ENCODE assay signal across 9 cellular contexts in the genomic region with DNA sequence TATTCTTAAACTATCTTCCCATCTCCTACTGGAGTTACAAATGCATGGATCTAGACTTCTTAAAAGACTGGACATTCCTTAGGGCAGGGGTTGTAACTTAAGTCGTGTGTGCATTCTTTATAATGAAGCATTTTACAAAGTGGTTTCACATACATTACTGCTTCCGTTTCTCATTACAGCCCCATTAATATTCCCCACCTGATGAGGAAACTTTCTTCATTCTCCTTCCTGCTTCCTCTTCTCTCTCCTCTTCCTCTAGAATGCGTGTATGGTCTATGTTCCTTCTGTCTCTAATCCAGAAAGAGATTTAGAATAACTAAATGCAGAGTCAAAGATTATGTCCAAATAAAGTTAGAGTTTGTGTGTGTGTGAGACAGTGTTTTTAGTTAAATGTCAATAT. TPM values are rescaled to one million over a fixed set of nuclear protein-coding genes. Genes with fewer than 3 reads are reported as not detected.
A peak's percentile ranks its signal among the peaks of the same experiment; 100 is the strongest.
DNase-seq lines count a peak whose midpoint lies in the region; ATAC-seq, FAIRE-seq and TF ChIP-seq lines count a peak whose summit lies in the region.
"Had no signal": no experiment of that assay in that cellular context is flagged by ENCODE, and none has a peak within 500 bp of the region (broad histone marks: within the 10 kb centered on the region; RNA-seq: fewer than 3 reads in every experiment).

No MANE protein-coding gene starts in this region.

- no peaks in the 10 kb centered on the region for H3K27me3 Mint-ChIP-seq in stimulated activated naive CD8-positive, alpha-beta T cell treated with anti-CD3 and anti-CD28 coated beads, Interleukin-15, amount 100 ng/mL, for 72 hours

- DNase-seq in SIG-M5 treated with dmso at 0.1 percent for 504 hours (lab: John Stamatoyannopoulos, UW; ENCODE audit: unreplicated experiment) (peak; percentile 41), SIG-M5 (lab: John Stamatoyannopoulos, UW) (no peak), SJCRH30 (no peak), NCI-H2227 treated with DMSO at 0.1 percent for 48 hours (lab: John Stamatoyannopoulos, UW) (no peak), GM19239 (ENCODE audit: insufficient read length, low spot score) (no peak), GM13976 (ENCODE audit: low spot score) (no peak)
- DNase-seq in stimulated activated naive CD8-positive, alpha-beta T cell treated with anti-CD3 and anti-CD28 coated beads, Interleukin-15, amount 100 ng/mL, for 72 hours = no peak

- TF ChIP-seq EP300 in gastroesophageal sphincter (IDR thresholded peaks at IDR 0.05) = no peak

- peak overlapping the region; percentile 85 to 89 for H3K4me3 Mint-ChIP-seq in stimulated activated naive CD8-positive, alpha-beta T cell treated with anti-CD3 and anti-CD28 coated beads, Interleukin-15, amount 100 ng/mL, for 72 hours

- H3K4me1 Mint-ChIP-seq in stimulated activated naive CD8-positive, alpha-beta T cell treated with anti-CD3 and anti-CD28 coated beads, Interleukin-15, amount 100 ng/mL, for 72 hours = peaks cover 63% of the 10 kb centered on the region

- ATAC-seq in gastroesophageal sphincter = no peak
- no peak for ATAC-seq in stimulated activated naive CD8-positive, alpha-beta T cell treated with anti-CD3 and anti-CD28 coated beads, Interleukin-15, amount 100 ng/mL, for 72 hours

- peaks cover 23% of the 10 kb centered on the region for H3K4me1 ChIP-seq in SJCRH30
- peaks cover 5 to 76% (median 33%) of the 10 kb centered on the region in 3 donors for H3K4me1 ChIP-seq in gastroesophageal sphincter

- FAIRE-seq in GM19239 (lab: Jason Lieb, UNC) = no peak
- FAIRE-seq: A204.1 had no signal

- WGBS in gastroesophageal sphincter (ENCODE audit: low coverage in 1 of 2), 2 donors = 55 to 58% methylated on average over 3 of the region's 3 CpGs

- H3K27ac Mint-ChIP-seq in stimulated activated naive CD8-positive, alpha-beta T cell treated with anti-CD3 and anti-CD28 coated beads, Interleukin-15, amount 100 ng/mL, for 72 hours = no peak overlapping the region

- TF ChIP-seq POLR2A in gastroesophageal sphincter (IDR thresholded peaks at IDR 0.05) = no peak

- in situ Hi-C loops in GM13976 (cut with MboI; ENCODE audit: low sequenced_read_pairs, unreplicated experiment) = no loop called here

- peak overlapping the region; percentile 98; the same call in 1 of the 2 replicates for H3K27ac ChIP-seq in SJCRH30
- peak overlapping the region; percentile 93 to 100 (median 98) for H3K27ac ChIP-seq in gastroesophageal sphincter

- H3K36me3 ChIP-seq in SJCRH30 = no peaks in the 10 kb centered on the region
- H3K36me3 ChIP-seq in gastroesophageal sphincter = no peaks in the 10 kb centered on the region

- no peaks in the 10 kb centered on the region for H3K9me3 Mint-ChIP-seq in stimulated activated naive CD8-positive, alpha-beta T cell treated with anti-CD3 and anti-CD28 coated beads, Interleukin-15, amount 100 ng/mL, for 72 hours

- H3K9me3 ChIP-seq in SJCRH30 (replicated peaks) (no peaks in the 10 kb centered on the region), gastroesophageal sphincter (no peaks in the 10 kb centered on the region)

- TF ChIP-seq CTCF in gastroesophageal sphincter (IDR thresholded peaks at IDR 0.05) = no peak
- no peak for TF ChIP-seq CTCF in GM13976 (IDR thresholded peaks at IDR 0.05; ENCODE audit: borderline replicate concordance, control extremely low read depth, extremely low read depth, insufficient read depth, missing control alignments)

- H3K27me3 ChIP-seq in SJCRH30 (no peaks in the 10 kb centered on the region), gastroesophageal sphincter (no peaks in the 10 kb centered on the region)

- H3K4me3 ChIP-seq in SJCRH30 (peak overlapping the region; percentile 77; the same call in 1 of the 2 replicates), gastroesophageal sphincter (no peak overlapping the region)

RNA-seq across cellular contexts. Expression of a gene that starts 1.8 kb away (rescaled TPM):
- total RNA-seq in SJCRH30 (2014; rRNA removed; shearing (Covaris generic)) = 254 and 279 TPM in 2 replicates
- 100 to 1,000 TPM; 421 to 533 (median 500) TPM for total RNA-seq in gastroesophageal sphincter

RNA-seq across cellular contexts. Expression of a gene that starts 58.4 kb away (rescaled TPM):
- 128 and 129 TPM in 2 replicates for total RNA-seq in SJCRH30 (2014; rRNA removed; shearing (Covaris generic))
- total RNA-seq in gastroesophageal sphincter = 10 to 100 TPM; 53.0 to 90.6 (median 65.7) TPM
